Comparison of ENCODE assay signal across 3 cellular contexts in genomic region chr1:16656574-16657403, GRCh38. TPM values are rescaled to one million over a fixed set of nuclear protein-coding genes. Genes with fewer than 3 reads are reported as not detected.
"Had no signal": no experiment of that assay in that cellular context is flagged by ENCODE, and none has a peak within 500 bp of the region (broad histone marks: within the 10 kb centered on the region; RNA-seq: fewer than 3 reads in every experiment).

No MANE protein-coding gene starts in this region.

RNA-seq across cellular contexts. Expression of gene RNU1-3, which starts 10.0 kb away (rescaled TPM):
- polyA plus RNA-seq: heart left ventricle, neural cell, SK-N-SH had no signal
